ENCODE assay signal across 2 cellular contexts in the genomic region with DNA sequence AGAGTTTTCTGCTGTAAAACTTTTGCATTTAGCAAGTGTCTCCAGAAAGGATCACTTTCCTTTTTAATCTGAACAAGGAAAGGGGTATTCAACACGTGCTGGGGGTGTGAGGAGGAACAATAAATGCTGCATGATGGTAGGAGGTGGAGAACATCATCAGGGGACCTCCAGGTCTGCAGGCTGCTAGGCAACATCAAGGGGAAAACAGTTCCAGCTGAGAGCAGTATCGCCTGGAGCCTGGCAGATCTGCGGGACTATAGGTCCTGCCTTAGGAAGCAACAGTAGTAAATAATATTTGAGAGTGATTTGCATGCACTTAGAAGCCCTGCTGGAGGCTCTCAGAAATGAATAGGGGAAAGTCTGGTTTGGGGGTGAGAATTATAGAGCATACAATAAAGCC.
TF ChIP-seq lines count a peak whose summit lies in the region.

No MANE protein-coding gene starts in this region.

TF ChIP-seq in GM23338, 12 proteins besides CTCF, POLR2A, EP300 and RAD21 (continued from another document and continues in another):
- TF ChIP-seq, protein P1, sequence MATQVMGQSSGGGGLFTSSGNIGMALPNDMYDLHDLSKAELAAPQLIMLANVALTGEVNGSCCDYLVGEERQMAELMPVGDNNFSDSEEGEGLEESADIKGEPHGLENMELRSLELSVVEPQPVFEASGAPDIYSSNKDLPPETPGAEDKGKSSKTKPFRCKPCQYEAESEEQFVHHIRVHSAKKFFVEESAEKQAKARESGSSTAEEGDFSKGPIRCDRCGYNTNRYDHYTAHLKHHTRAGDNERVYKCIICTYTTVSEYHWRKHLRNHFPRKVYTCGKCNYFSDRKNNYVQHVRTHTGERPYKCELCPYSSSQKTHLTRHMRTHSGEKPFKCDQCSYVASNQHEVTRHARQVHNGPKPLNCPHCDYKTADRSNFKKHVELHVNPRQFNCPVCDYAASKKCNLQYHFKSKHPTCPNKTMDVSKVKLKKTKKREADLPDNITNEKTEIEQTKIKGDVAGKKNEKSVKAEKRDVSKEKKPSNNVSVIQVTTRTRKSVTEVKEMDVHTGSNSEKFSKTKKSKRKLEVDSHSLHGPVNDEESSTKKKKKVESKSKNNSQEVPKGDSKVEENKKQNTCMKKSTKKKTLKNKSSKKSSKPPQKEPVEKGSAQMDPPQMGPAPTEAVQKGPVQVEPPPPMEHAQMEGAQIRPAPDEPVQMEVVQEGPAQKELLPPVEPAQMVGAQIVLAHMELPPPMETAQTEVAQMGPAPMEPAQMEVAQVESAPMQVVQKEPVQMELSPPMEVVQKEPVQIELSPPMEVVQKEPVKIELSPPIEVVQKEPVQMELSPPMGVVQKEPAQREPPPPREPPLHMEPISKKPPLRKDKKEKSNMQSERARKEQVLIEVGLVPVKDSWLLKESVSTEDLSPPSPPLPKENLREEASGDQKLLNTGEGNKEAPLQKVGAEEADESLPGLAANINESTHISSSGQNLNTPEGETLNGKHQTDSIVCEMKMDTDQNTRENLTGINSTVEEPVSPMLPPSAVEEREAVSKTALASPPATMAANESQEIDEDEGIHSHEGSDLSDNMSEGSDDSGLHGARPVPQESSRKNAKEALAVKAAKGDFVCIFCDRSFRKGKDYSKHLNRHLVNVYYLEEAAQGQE (IDR thresholded peaks at IDR 0.05; ENCODE audit: unreplicated experiment) = no peak
- TF ChIP-seq EZH2 (IDR thresholded peaks at IDR 0.05; ENCODE audit: low read depth, unreplicated experiment) (no peak), POLR2AphosphoS5 (IDR thresholded peaks at IDR 0.05; ENCODE audit: low read depth) (no peak), CREB1 (CRISPR knock-in tag; IDR thresholded peaks at IDR 0.05; ENCODE audit: low read depth) (no peak), ZNF331 (CRISPR knock-in tag; IDR thresholded peaks at IDR 0.05; ENCODE audit: low read depth) (no peak), ZNF114 (CRISPR knock-in tag; IDR thresholded peaks at IDR 0.05) (no peak), EZH2phosphoT487 (IDR thresholded peaks at IDR 0.05; ENCODE audit: unreplicated experiment) (no peak), JUNB (IDR thresholded peaks at IDR 0.05; ENCODE audit: unreplicated experiment) (no peak), NANOG (IDR thresholded peaks at IDR 0.05; ENCODE audit: borderline replicate concordance) (no peak)
- TF ChIP-seq, protein P2, sequence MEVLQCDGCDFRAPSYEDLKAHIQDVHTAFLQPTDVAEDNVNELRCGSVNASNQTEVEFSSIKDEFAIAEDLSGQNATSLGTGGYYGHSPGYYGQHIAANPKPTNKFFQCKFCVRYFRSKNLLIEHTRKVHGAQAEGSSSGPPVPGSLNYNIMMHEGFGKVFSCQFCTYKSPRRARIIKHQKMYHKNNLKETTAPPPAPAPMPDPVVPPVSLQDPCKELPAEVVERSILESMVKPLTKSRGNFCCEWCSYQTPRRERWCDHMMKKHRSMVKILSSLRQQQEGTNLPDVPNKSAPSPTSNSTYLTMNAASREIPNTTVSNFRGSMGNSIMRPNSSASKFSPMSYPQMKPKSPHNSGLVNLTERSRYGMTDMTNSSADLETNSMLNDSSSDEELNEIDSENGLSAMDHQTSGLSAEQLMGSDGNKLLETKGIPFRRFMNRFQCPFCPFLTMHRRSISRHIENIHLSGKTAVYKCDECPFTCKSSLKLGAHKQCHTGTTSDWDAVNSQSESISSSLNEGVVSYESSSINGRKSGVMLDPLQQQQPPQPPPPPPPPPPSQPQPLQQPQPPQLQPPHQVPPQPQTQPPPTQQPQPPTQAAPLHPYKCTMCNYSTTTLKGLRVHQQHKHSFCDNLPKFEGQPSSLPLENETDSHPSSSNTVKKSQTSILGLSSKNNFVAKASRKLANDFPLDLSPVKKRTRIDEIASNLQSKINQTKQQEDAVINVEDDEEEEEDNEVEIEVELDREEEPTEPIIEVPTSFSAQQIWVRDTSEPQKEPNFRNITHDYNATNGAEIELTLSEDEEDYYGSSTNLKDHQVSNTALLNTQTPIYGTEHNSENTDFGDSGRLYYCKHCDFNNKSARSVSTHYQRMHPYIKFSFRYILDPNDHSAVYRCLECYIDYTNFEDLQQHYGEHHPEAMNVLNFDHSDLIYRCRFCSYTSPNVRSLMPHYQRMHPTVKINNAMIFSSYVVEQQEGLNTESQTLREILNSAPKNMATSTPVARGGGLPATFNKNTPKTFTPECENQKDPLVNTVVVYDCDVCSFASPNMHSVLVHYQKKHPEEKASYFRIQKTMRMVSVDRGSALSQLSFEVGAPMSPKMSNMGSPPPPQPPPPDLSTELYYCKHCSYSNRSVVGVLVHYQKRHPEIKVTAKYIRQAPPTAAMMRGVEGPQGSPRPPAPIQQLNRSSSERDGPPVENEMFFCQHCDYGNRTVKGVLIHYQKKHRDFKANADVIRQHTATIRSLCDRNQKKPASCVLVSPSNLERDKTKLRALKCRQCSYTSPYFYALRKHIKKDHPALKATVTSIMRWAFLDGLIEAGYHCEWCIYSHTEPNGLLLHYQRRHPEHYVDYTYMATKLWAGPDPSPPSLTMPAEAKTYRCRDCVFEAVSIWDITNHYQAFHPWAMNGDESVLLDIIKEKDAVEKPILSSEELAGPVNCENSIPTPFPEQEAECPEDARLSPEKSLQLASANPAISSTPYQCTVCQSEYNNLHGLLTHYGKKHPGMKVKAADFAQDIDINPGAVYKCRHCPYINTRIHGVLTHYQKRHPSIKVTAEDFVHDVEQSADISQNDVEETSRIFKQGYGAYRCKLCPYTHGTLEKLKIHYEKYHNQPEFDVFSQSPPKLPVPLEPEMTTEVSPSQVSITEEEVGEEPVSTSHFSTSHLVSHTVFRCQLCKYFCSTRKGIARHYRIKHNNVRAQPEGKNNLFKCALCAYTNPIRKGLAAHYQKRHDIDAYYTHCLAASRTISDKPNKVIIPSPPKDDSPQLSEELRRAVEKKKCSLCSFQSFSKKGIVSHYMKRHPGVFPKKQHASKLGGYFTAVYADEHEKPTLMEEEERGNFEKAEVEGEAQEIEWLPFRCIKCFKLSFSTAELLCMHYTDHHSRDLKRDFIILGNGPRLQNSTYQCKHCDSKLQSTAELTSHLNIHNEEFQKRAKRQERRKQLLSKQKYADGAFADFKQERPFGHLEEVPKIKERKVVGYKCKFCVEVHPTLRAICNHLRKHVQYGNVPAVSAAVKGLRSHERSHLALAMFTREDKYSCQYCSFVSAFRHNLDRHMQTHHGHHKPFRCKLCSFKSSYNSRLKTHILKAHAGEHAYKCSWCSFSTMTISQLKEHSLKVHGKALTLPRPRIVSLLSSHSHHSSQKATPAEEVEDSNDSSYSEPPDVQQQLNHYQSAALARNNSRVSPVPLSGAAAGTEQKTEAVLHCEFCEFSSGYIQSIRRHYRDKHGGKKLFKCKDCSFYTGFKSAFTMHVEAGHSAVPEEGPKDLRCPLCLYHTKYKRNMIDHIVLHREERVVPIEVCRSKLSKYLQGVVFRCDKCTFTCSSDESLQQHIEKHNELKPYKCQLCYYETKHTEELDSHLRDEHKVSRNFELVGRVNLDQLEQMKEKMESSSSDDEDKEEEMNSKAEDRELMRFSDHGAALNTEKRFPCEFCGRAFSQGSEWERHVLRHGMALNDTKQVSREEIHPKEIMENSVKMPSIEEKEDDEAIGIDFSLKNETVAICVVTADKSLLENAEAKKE (CRISPR knock-in tag; IDR thresholded peaks at IDR 0.05) = no peak

TF ChIP-seq in H1, 55 proteins besides CTCF, POLR2A, EP300 and RAD21 (continued from another document):
- TF ChIP-seq, protein P3, sequence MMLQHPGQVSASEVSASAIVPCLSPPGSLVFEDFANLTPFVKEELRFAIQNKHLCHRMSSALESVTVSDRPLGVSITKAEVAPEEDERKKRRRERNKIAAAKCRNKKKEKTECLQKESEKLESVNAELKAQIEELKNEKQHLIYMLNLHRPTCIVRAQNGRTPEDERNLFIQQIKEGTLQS (IDR thresholded peaks at IDR 0.05; ENCODE audit: insufficient read depth, low read depth, low read length) = no peak
- TF ChIP-seq ZNF274 (IDR thresholded peaks at IDR 0.05; ENCODE audit: borderline replicate concordance, extremely low read depth, low read length) = no peak
- TF ChIP-seq NANOG (IDR thresholded peaks at IDR 0.05; ENCODE audit: insufficient read depth, low read depth, low read length, poor library complexity, severe bottlenecking) = no peak
- no peak for TF ChIP-seq POU5F1 (IDR thresholded peaks at IDR 0.05; ENCODE audit: low read depth, low read length)
- TF ChIP-seq TAF7 (optimal IDR thresholded peaks at IDR 0.05; ENCODE audit: borderline replicate concordance, low read depth, low read length) = no peak
- no peak for TF ChIP-seq JUND (IDR thresholded peaks at IDR 0.05; ENCODE audit: low read length)
- TF ChIP-seq HDAC6 (IDR thresholded peaks at IDR 0.05; ENCODE audit: low read depth, low read length) = no peak
- TF ChIP-seq KDM1A (IDR thresholded peaks at IDR 0.05; ENCODE audit: borderline replicate concordance, low read length) = no peak
- no peak for TF ChIP-seq KDM4A (IDR thresholded peaks at IDR 0.05; ENCODE audit: low read depth, low read length, severe bottlenecking)
- no peak for TF ChIP-seq MAFK (IDR thresholded peaks at IDR 0.05; ENCODE audit: low read depth, low read length)
- no peak for TF ChIP-seq RFX5 (IDR thresholded peaks at IDR 0.05; ENCODE audit: borderline replicate concordance, low read depth, low read length)
- no peak for TF ChIP-seq SIRT6 (IDR thresholded peaks at IDR 0.05; ENCODE audit: low read length)
- TF ChIP-seq GABPA (IDR thresholded peaks at IDR 0.05; ENCODE audit: borderline replicate concordance, insufficient read depth, low read length) = no peak
- TF ChIP-seq SIN3A (conservative IDR thresholded peaks at IDR 0.05 in 1 of 2, IDR thresholded peaks at IDR 0.05 in 1 of 2; ENCODE audit: low read depth in 1 of 2, low read length in 2 of 2) = no peak
- no peak for TF ChIP-seq EZH2 (IDR thresholded peaks at IDR 0.05; ENCODE audit: low read depth, low read length, severe bottlenecking)
- TF ChIP-seq SAP30 (IDR thresholded peaks at IDR 0.05; ENCODE audit: insufficient read depth, insufficient replicate concordance, low read length) = no peak
TF ChIP-seq in H1: peak in this region for 0.
